In genomic region chr1:242240691-242241090, GRCh38 we compare ENCODE assay signal across 22 cellular contexts.
"Had no signal": no experiment of that assay in that cellular context is flagged by ENCODE, and none has a peak within 500 bp of the region (broad histone marks: within the 10 kb centered on the region; RNA-seq: fewer than 3 reads in every experiment).

No MANE protein-coding gene starts in this region.

- DNase-seq: hippocampal formation; left ventricle myocardium inferior; midbrain; mucosa of descending colon; naive thymus-derived CD4-positive, alpha-beta T cell; posterior cingulate gyrus; psoas muscle; right lobe of liver; stimulated activated CD4-positive, alpha-beta T cell treated with anti-CD3 and anti-CD28 coated beads, Interleukin-1b, Interleukin-23, amount 100 ng/mL, for 48 hours; stimulated activated CD4-positive, alpha-beta T cell treated with anti-CD3 and anti-CD28 coated beads, Interleukin-2, amount 100 ng/mL, for 48 hours; stimulated activated CD4-positive, alpha-beta T cell treated with anti-CD3 and anti-CD28 coated beads, Interleukin-4, amount 100 ng/mL, for 4 hours; stimulated activated CD8-positive, alpha-beta memory T cell treated with anti-CD3 and anti-CD28 coated beads, Interleukin-4, amount 100 ng/mL, for 48 hours; stimulated activated naive CD4-positive, alpha-beta T cell treated with Interleukin-2 at 50 U/mL for 16 hours; stimulated activated naive CD8-positive, alpha-beta T cell treated with anti-CD3 and anti-CD28 coated beads, Interleukin-15, amount 100 ng/mL, for 72 hours; uterus had no signal

- ATAC-seq: mucosa of descending colon; naive thymus-derived CD4-positive, alpha-beta T cell; natural killer cell treated with Interleukin-12 subunit alpha and Interleukin-12 subunit beta and Interleukin-15 and Interleukin-18, amount 100 ng/mL, for 72 hours; psoas muscle; stimulated activated memory B cell treated with anti-CD40 and anti-IgM and Interleukin-4, amounts not matched to agents 10 μg/mL and 1 μg/mL and 100 μg/mL, for 72 hours; stimulated activated naive CD8-positive, alpha-beta T cell treated with anti-CD3 and anti-CD28 coated beads, Interleukin-15, amount 100 ng/mL, for 72 hours had no signal

- H3K4me1 Mint-ChIP-seq: naive thymus-derived CD4-positive, alpha-beta T cell; stimulated activated memory B cell treated with anti-CD40 and anti-IgM and Interleukin-4, amounts not matched to agents 10 μg/mL and 1 μg/mL and 100 μg/mL, for 72 hours; stimulated activated naive CD8-positive, alpha-beta T cell treated with anti-CD3 and anti-CD28 coated beads, Interleukin-15, amount 100 ng/mL, for 72 hours had no signal

- H3K27ac ChIP-seq: left ventricle myocardium inferior, pancreas, psoas muscle, right atrium auricular region, right lobe of liver, tibial nerve, uterus had no signal

- H3K9me3 Mint-ChIP-seq: natural killer cell treated with Interleukin-12 subunit alpha and Interleukin-12 subunit beta and Interleukin-15 and Interleukin-18, amount 100 ng/mL, for 72 hours; stimulated activated naive CD8-positive, alpha-beta T cell treated with anti-CD3 and anti-CD28 coated beads, Interleukin-15, amount 100 ng/mL, for 72 hours; type B pancreatic cell had no signal

- H3K4me3 Mint-ChIP-seq: naive thymus-derived CD4-positive, alpha-beta T cell; natural killer cell treated with Interleukin-12 subunit alpha and Interleukin-12 subunit beta and Interleukin-15 and Interleukin-18, amount 100 ng/mL, for 72 hours; stimulated activated memory B cell treated with anti-CD40 and anti-IgM and Interleukin-4, amounts not matched to agents 10 μg/mL and 1 μg/mL and 100 μg/mL, for 72 hours; stimulated activated naive CD8-positive, alpha-beta T cell treated with anti-CD3 and anti-CD28 coated beads, Interleukin-15, amount 100 ng/mL, for 72 hours; type B pancreatic cell had no signal

- H3K27me3 Mint-ChIP-seq: naive thymus-derived CD4-positive, alpha-beta T cell; natural killer cell treated with Interleukin-12 subunit alpha and Interleukin-12 subunit beta and Interleukin-15 and Interleukin-18, amount 100 ng/mL, for 72 hours; stimulated activated memory B cell treated with anti-CD40 and anti-IgM and Interleukin-4, amounts not matched to agents 10 μg/mL and 1 μg/mL and 100 μg/mL, for 72 hours; stimulated activated naive CD8-positive, alpha-beta T cell treated with anti-CD3 and anti-CD28 coated beads, Interleukin-15, amount 100 ng/mL, for 72 hours; type B pancreatic cell had no signal

- FAIRE-seq: keratinocyte, pancreas had no signal

- H3K36me3 Mint-ChIP-seq: naive thymus-derived CD4-positive, alpha-beta T cell; natural killer cell treated with Interleukin-12 subunit alpha and Interleukin-12 subunit beta and Interleukin-15 and Interleukin-18, amount 100 ng/mL, for 72 hours; stimulated activated memory B cell treated with anti-CD40 and anti-IgM and Interleukin-4, amounts not matched to agents 10 μg/mL and 1 μg/mL and 100 μg/mL, for 72 hours; type B pancreatic cell had no signal

- H3K27ac Mint-ChIP-seq: naive thymus-derived CD4-positive, alpha-beta T cell; natural killer cell treated with Interleukin-12 subunit alpha and Interleukin-12 subunit beta and Interleukin-15 and Interleukin-18, amount 100 ng/mL, for 72 hours; stimulated activated memory B cell treated with anti-CD40 and anti-IgM and Interleukin-4, amounts not matched to agents 10 μg/mL and 1 μg/mL and 100 μg/mL, for 72 hours; stimulated activated naive CD8-positive, alpha-beta T cell treated with anti-CD3 and anti-CD28 coated beads, Interleukin-15, amount 100 ng/mL, for 72 hours; type B pancreatic cell had no signal
